Comparison of ENCODE assay signal across 1 cellular context in the genomic region with DNA sequence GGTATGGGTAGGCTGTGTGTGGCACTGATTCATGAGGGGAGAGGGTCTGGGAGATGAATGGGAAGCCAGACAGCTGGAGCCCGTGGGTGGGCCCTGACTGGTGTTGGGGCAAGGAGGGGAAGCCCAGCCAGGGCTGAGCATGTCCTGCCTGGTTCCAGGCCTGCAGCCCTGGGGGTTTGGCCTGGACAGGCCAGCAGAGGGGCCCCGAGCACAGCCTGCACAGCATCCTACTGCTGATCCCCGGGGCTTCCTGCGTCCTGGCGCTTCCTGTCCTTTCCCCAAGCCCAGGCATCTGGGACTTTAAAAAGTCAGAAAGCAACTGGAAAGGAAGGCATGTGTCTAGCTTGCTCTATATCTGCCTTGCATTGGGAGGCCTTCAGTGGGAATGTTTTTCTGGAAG.
TF ChIP-seq lines count a peak whose summit lies in the region.

No MANE protein-coding gene starts in this region.

TF ChIP-seq in endothelial cell of umbilical vein, 7 proteins besides CTCF, POLR2A, EP300 and RAD21:
- TF ChIP-seq MYC (IDR thresholded peaks at IDR 0.05; ENCODE audit: low read depth, low read length), result no peak
- no peak for TF ChIP-seq FOS (IDR thresholded peaks at IDR 0.05; ENCODE audit: borderline replicate concordance, insufficient read depth, low read length)
- TF ChIP-seq JUN (IDR thresholded peaks at IDR 0.05; ENCODE audit: borderline replicate concordance, insufficient read depth, insufficient read length, low read depth), result no peak
- TF ChIP-seq POLR2AphosphoS5 (IDR thresholded peaks at IDR 0.05; ENCODE audit: insufficient read depth, low read depth, low read length), result no peak
- TF ChIP-seq, protein P1, sequence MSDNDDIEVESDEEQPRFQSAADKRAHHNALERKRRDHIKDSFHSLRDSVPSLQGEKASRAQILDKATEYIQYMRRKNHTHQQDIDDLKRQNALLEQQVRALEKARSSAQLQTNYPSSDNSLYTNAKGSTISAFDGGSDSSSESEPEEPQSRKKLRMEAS (IDR thresholded peaks at IDR 0.05; ENCODE audit: insufficient read depth, insufficient read length), result no peak
- no peak for TF ChIP-seq GATA2 (IDR thresholded peaks at IDR 0.05; ENCODE audit: insufficient read depth, insufficient read length, low read depth, low read length)
- no peak for TF ChIP-seq EZH2 (IDR thresholded peaks at IDR 0.05; ENCODE audit: borderline replicate concordance, low read depth, low read length, severe bottlenecking)
